In genomic region chr12:76085159-76085868, GRCh38 we compare ENCODE assay signal across 8 cellular contexts. TPM values are rescaled to one million over a fixed set of nuclear protein-coding genes. Genes with fewer than 3 reads are reported as not detected.
DNase-seq lines count a peak whose midpoint lies in the region; ATAC-seq, FAIRE-seq and TF ChIP-seq lines count a peak whose summit lies in the region.

No MANE protein-coding gene starts in this region.

- peak overlapping the region; percentile 99 for H3K27ac Mint-ChIP-seq in activated CD8-positive, alpha-beta memory T cell treated with anti-CD3 and anti-CD28 coated beads, Interleukin-2, amount 10 ng/mL, durations not matched to agents 7 days and 5 days
- H3K27ac Mint-ChIP-seq in activated T-cell treated with anti-CD3 and anti-CD28 coated beads, Interleukin-2, amount 50 U/mL, for 24 hours: peak overlapping the region; percentile 100

- no peak for TF ChIP-seq POLR2A in NB4 (IDR thresholded peaks at IDR 0.05; ENCODE audit: extremely low read depth, insufficient read length)

- H3K27ac ChIP-seq in HEK293 (ENCODE audit: extremely low read depth, low read depth, low read length) (peak overlapping the region; percentile 98; the same call in 1 of the 2 replicates), pancreas (peak overlapping the region; percentile 83 to 96 (median 95))

- H3K36me3 ChIP-seq in HEK293 (ENCODE audit: control insufficient read depth in 2 of 2, insufficient read depth in 1 of 2, low read length in 2 of 2) (peaks cover 0 to 6% of the 10 kb centered on the region in 2 experiments; a peak in 1 of 3 replicates), pancreas (no peaks in the 10 kb centered on the region)

- no peaks in the 10 kb centered on the region for H3K9me3 ChIP-seq in HEK293 (ENCODE audit: control insufficient read depth, insufficient read depth, low read depth, low read length)
- H3K9me3 ChIP-seq in pancreas: no peaks in the 10 kb centered on the region

- intact Hi-C loops in pancreas (cut with DNase I): no loop called here

- no peaks in the 10 kb centered on the region for H3K27me3 ChIP-seq in pancreas

- TF ChIP-seq CTCF in HEK293 (tag by site-specific recombination; IDR thresholded peaks at IDR 0.05) (peak; percentile 65), NB4 (IDR thresholded peaks at IDR 0.05; ENCODE audit: low read depth, low read length) (no peak), foreskin fibroblast (IDR thresholded peaks at IDR 0.05; ENCODE audit: low read depth, low read length) (peak; percentile 29), pancreas (IDR thresholded peaks at IDR 0.05) (no peak)

- peak; percentile 82 for DNase-seq in activated CD8-positive, alpha-beta memory T cell treated with anti-CD3 and anti-CD28 coated beads, Interleukin-2, amount 10 ng/mL, durations not matched to agents 7 days and 5 days
- no peak for DNase-seq in activated CD8-positive, alpha-beta memory T cell treated with anti-CD3 and anti-CD28 coated beads, Interleukin-2, amount 50 U/mL, for 48 hours
- DNase-seq in NB4 (ENCODE audit: low read depth) (peak; percentile 26), foreskin fibroblast (no peak), pancreas (no peak), NCI-H128 (lab: John Stamatoyannopoulos, UW; ENCODE audit: unreplicated experiment) (no peak)
- no peak for DNase-seq in activated T-cell treated with anti-CD3 and anti-CD28 coated beads, Interleukin-2, amount 50 U/mL, for 24 hours

- no peaks in the 10 kb centered on the region; the same call in 1 of the 2 replicates for H3K4me1 ChIP-seq in HEK293 (ENCODE audit: control insufficient read depth, insufficient read depth, low read length)
- H3K4me1 ChIP-seq in pancreas: peaks cover 0 to 20% (median 8%) of the 10 kb centered on the region in 3 donors

- CTCF ChIA-PET in activated CD8-positive, alpha-beta memory T cell treated with anti-CD3 and anti-CD28 coated beads, Interleukin-2, amount 10 ng/mL, durations not matched to agents 7 days and 5 days (lab: Charles Lee): interaction anchor here (0.8 to 2.8 kb wide), 4 partner anchors 16 to 263 kb away, joined by 3 to 10 read pairs (median 3); partner anchors contain the start of gene BBS10
- CTCF ChIA-PET in HEK293 (lab: Yijun Ruan, JAX): interaction anchor here (0.9 kb wide), 1 partner anchor 536 kb away, joined by 3 read pairs; no protein-coding TSS in a partner anchor

- no peak for FAIRE-seq in pancreas (lab: Jason Lieb, UNC)

- H3K27me3 Mint-ChIP-seq in activated CD8-positive, alpha-beta memory T cell treated with anti-CD3 and anti-CD28 coated beads, Interleukin-2, amount 10 ng/mL, durations not matched to agents 7 days and 5 days: no peaks in the 10 kb centered on the region
- no peaks in the 10 kb centered on the region for H3K27me3 Mint-ChIP-seq in activated T-cell treated with anti-CD3 and anti-CD28 coated beads, Interleukin-2, amount 50 U/mL, for 24 hours

- POLR2A ChIA-PET in HEK293 (lab: Yijun Ruan, JAX): no interaction called here

- 4 to 5% methylated on average over 23 of the region's 23 CpGs for WGBS in pancreas, 2 donors

- peak overlapping the region; percentile 96 for H3K4me3 Mint-ChIP-seq in activated CD8-positive, alpha-beta memory T cell treated with anti-CD3 and anti-CD28 coated beads, Interleukin-2, amount 10 ng/mL, durations not matched to agents 7 days and 5 days
- peak overlapping the region; percentile 97 for H3K4me3 Mint-ChIP-seq in activated T-cell treated with anti-CD3 and anti-CD28 coated beads, Interleukin-2, amount 50 U/mL, for 24 hours

- peak overlapping the region; percentile 99 for H3K4me3 ChIP-seq in HEK293 (ENCODE audit: low read depth, low read length)
- H3K4me3 ChIP-seq in NB4 (ENCODE audit: low read depth, low read length): peak overlapping the region; percentile 95
- H3K4me3 ChIP-seq in foreskin fibroblast (ENCODE audit: low read depth in 1 of 2, low read length in 2 of 2): peak overlapping the region; percentile 77 to 89
- H3K4me3 ChIP-seq in pancreas: peak overlapping the region; percentile 65 to 93 (median 87)

- ATAC-seq in activated CD8-positive, alpha-beta memory T cell treated with anti-CD3 and anti-CD28 coated beads, Interleukin-2, amount 10 ng/mL, durations not matched to agents 7 days and 5 days: peak; percentile 18
- ATAC-seq in pancreas: peak in 1 of 4 donors; percentile 15

- peaks cover 18% of the 10 kb centered on the region for H3K36me3 Mint-ChIP-seq in activated CD8-positive, alpha-beta memory T cell treated with anti-CD3 and anti-CD28 coated beads, Interleukin-2, amount 10 ng/mL, durations not matched to agents 7 days and 5 days
- peaks cover 36% of the 10 kb centered on the region for H3K36me3 Mint-ChIP-seq in activated T-cell treated with anti-CD3 and anti-CD28 coated beads, Interleukin-2, amount 50 U/mL, for 24 hours (ENCODE audit: low read depth)

- H3K4me1 Mint-ChIP-seq in activated CD8-positive, alpha-beta memory T cell treated with anti-CD3 and anti-CD28 coated beads, Interleukin-2, amount 10 ng/mL, durations not matched to agents 7 days and 5 days: peaks cover 39% of the 10 kb centered on the region
- H3K4me1 Mint-ChIP-seq in activated T-cell treated with anti-CD3 and anti-CD28 coated beads, Interleukin-2, amount 50 U/mL, for 24 hours (ENCODE audit: low read depth): peaks cover 43% of the 10 kb centered on the region

- no peaks in the 10 kb centered on the region for H3K9me3 Mint-ChIP-seq in activated CD8-positive, alpha-beta memory T cell treated with anti-CD3 and anti-CD28 coated beads, Interleukin-2, amount 10 ng/mL, durations not matched to agents 7 days and 5 days (ENCODE audit: low read depth)
- H3K9me3 Mint-ChIP-seq in activated T-cell treated with anti-CD3 and anti-CD28 coated beads, Interleukin-2, amount 50 U/mL, for 24 hours: no peaks in the 10 kb centered on the region

TF ChIP-seq in HEK293, 187 proteins besides CTCF, POLR2A, EP300 and RAD21 (continues in another document):
- TF ChIP-seq ZBTB10 (tag by site-specific recombination; IDR thresholded peaks at IDR 0.05): peak; percentile 71
- peak; percentile 9 for TF ChIP-seq ZNF777 (tag by site-specific recombination; IDR thresholded peaks at IDR 0.05; ENCODE audit: borderline replicate concordance)
- no peak for TF ChIP-seq ZNF555 (tag by site-specific recombination; conservative IDR thresholded peaks at IDR 0.05)
- peak; percentile 34; the same call in 1 of the 2 replicates for TF ChIP-seq PRDM4 (tag by site-specific recombination; IDR thresholded peaks at IDR 0.05)
- peak; percentile 15; the same call in 1 of the 2 replicates for TF ChIP-seq ZNF2 (tag by site-specific recombination; IDR thresholded peaks at IDR 0.05)

RNA-seq across cellular contexts. Expression of gene NAP1L1, which starts 0.8 kb away (rescaled TPM):
- total RNA-seq in activated CD8-positive, alpha-beta memory T cell treated with anti-CD3 and anti-CD28 coated beads, Interleukin-2, amount 10 ng/mL, durations not matched to agents 7 days and 5 days: 100 to 1,000 TPM; 434 to 655 TPM
- total RNA-seq in pancreas: 100 to 1,000 TPM in 3 of 6 donors, 10 to 100 TPM in 3; 69.4 to 188 (median 110) TPM
- polyA plus RNA-seq in pancreas: 100 to 1,000 TPM in 1 of 2 donors, 10 to 100 TPM in 1; 81.7 to 134 TPM

RNA-seq across cellular contexts. Expression of gene PHLDA1, which starts 53.7 kb away (rescaled TPM):
- total RNA-seq in activated CD8-positive, alpha-beta memory T cell treated with anti-CD3 and anti-CD28 coated beads, Interleukin-2, amount 10 ng/mL, durations not matched to agents 7 days and 5 days: 10 to 100 TPM; 36.8 to 95.6 TPM
- 10 to 100 TPM in 3 of 6 donors, 1 to 10 TPM in 3; 2.9 to 16.1 (median 7.1) TPM for total RNA-seq in pancreas
- polyA plus RNA-seq in pancreas: 1 to 10 TPM; 2.9 to 5.9 TPM

Comparison
In these comparisons a context has a peak if more than half of its experiments do, and no peak if none do; other contexts are left out.
1. DNase-seq: peak in activated CD8-positive, alpha-beta memory T cell treated with anti-CD3 and anti-CD28 coated beads, Interleukin-2, amount 10 ng/mL, durations not matched to agents 7 days and 5 days (single experiment) and NB4 (single experiment); none in activated CD8-positive, alpha-beta memory T cell treated with anti-CD3 and anti-CD28 coated beads, Interleukin-2, amount 50 U/mL, for 48 hours (single experiment), activated T-cell treated with anti-CD3 and anti-CD28 coated beads, Interleukin-2, amount 50 U/mL, for 24 hours (single experiment), foreskin fibroblast (0 of 2), pancreas (0 of 6) and NCI-H128 (single experiment).
2. CTCF ChIP-seq: peak in HEK293 (single experiment) and foreskin fibroblast (single experiment); none in NB4 (single experiment) and pancreas (0 of 4).
3. Peak in every context shown above with its lines, with median percentiles within 50 percentile points of each other: H3K4me3 ChIP-seq.